ENCODE assay signal across 8 cellular contexts in genomic region chr4:8428288-8429097, GRCh38. TPM values are rescaled to one million over a fixed set of nuclear protein-coding genes. Genes with fewer than 3 reads are reported as not detected.
DNase-seq lines count a peak whose midpoint lies in the region; ATAC-seq, FAIRE-seq and TF ChIP-seq lines count a peak whose summit lies in the region.

No MANE protein-coding gene starts in this region.

- 2% methylated on average over 53 to 56 of the region's 56 CpGs for WGBS in pancreas, 2 donors
- 2 to 8% methylated on average over 22 to 55 of the region's 56 CpGs for WGBS in tibial nerve, 2 donors

- ATAC-seq in HG02610 (IDR thresholded peaks at IDR 0.05; ENCODE audit: unreplicated experiment): peak; percentile 94
- ATAC-seq in SK-N-SH treated with all-trans-retinoic acid at 6 μM for 48 hours: peak; percentile 96
- peak; percentile 97 to 99 (median 99) for ATAC-seq in pancreas

- peak; percentile 93 to 94 for TF ChIP-seq EP300 in tibial nerve (IDR thresholded peaks at IDR 0.05)

- peak overlapping the region; percentile 81 for H3K27ac Mint-ChIP-seq in activated naive CD8-positive, alpha-beta T cell

- H3K4me3 Mint-ChIP-seq in activated naive CD8-positive, alpha-beta T cell: peak overlapping the region; percentile 92

- DNase-seq in NCI-H1048 (lab: John Stamatoyannopoulos, UW): peak; percentile 63
- DNase-seq in head of caudate nucleus: peak; percentile 71 to 97 (median 91)
- peak; percentile 85 to 99 (median 97) for DNase-seq in pancreas
- peak; percentile 76 to 87 for DNase-seq in tibial nerve (ENCODE audit: low spot score in 2 of 2)

- no peaks in the 10 kb centered on the region for H3K9me3 Mint-ChIP-seq in activated naive CD8-positive, alpha-beta T cell (ENCODE audit: low read depth)

- H3K4me3 ChIP-seq in pancreas: peak overlapping the region; percentile 55 to 86 (median 78)
- peak overlapping the region; percentile 69 to 99 (median 94) for H3K4me3 ChIP-seq in tibial nerve

- peak; percentile 64 for TF ChIP-seq CTCF in GM12873 (IDR thresholded peaks at IDR 0.05; ENCODE audit: insufficient read depth, low read depth, low read length, missing control alignments)
- TF ChIP-seq CTCF in pancreas (IDR thresholded peaks at IDR 0.05): no peak
- TF ChIP-seq CTCF in tibial nerve (IDR thresholded peaks at IDR 0.05): peak in 2 of 5 experiments; percentile 12 to 57

- no peaks in the 10 kb centered on the region for H3K27me3 Mint-ChIP-seq in activated naive CD8-positive, alpha-beta T cell

- peaks cover 29% of the 10 kb centered on the region for H3K4me1 Mint-ChIP-seq in activated naive CD8-positive, alpha-beta T cell (ENCODE audit: low read depth)

- no peaks in the 10 kb centered on the region for H3K9me3 ChIP-seq in pancreas
- H3K9me3 ChIP-seq in tibial nerve: no peaks in the 10 kb centered on the region

- no peak for FAIRE-seq in pancreas (lab: Jason Lieb, UNC)

- no peaks in the 10 kb centered on the region for H3K27me3 ChIP-seq in pancreas
- no peaks in the 10 kb centered on the region for H3K27me3 ChIP-seq in tibial nerve

- TF ChIP-seq POLR2A in tibial nerve (IDR thresholded peaks at IDR 0.05): peak in 1 of 2 donors; percentile 41

- H3K36me3 Mint-ChIP-seq in activated naive CD8-positive, alpha-beta T cell: peaks cover 3% of the 10 kb centered on the region

- intact Hi-C loops in head of caudate nucleus (cut with DNase I) (no loop called here), pancreas (cut with DNase I) (no loop called here)

- no peaks in the 10 kb centered on the region for H3K36me3 ChIP-seq in pancreas
- H3K36me3 ChIP-seq in tibial nerve: peaks cover 0 to 16% (median 0%) of the 10 kb centered on the region in 3 donors

- peak overlapping the region; percentile 69 to 88 (median 78) for H3K27ac ChIP-seq in pancreas
- peak overlapping the region; percentile 34 to 88 (median 84) for H3K27ac ChIP-seq in tibial nerve

- peaks cover 0 to 21% (median 0%) of the 10 kb centered on the region in 3 donors for H3K4me1 ChIP-seq in pancreas
- peaks cover 0 to 31% (median 19%) of the 10 kb centered on the region in 4 donors for H3K4me1 ChIP-seq in tibial nerve

TF ChIP-seq in SK-N-SH treated with all-trans-retinoic acid at 6 μM for 48 hours, 23 proteins besides CTCF, POLR2A, EP300 and RAD21:
- TF ChIP-seq, protein P1, sequence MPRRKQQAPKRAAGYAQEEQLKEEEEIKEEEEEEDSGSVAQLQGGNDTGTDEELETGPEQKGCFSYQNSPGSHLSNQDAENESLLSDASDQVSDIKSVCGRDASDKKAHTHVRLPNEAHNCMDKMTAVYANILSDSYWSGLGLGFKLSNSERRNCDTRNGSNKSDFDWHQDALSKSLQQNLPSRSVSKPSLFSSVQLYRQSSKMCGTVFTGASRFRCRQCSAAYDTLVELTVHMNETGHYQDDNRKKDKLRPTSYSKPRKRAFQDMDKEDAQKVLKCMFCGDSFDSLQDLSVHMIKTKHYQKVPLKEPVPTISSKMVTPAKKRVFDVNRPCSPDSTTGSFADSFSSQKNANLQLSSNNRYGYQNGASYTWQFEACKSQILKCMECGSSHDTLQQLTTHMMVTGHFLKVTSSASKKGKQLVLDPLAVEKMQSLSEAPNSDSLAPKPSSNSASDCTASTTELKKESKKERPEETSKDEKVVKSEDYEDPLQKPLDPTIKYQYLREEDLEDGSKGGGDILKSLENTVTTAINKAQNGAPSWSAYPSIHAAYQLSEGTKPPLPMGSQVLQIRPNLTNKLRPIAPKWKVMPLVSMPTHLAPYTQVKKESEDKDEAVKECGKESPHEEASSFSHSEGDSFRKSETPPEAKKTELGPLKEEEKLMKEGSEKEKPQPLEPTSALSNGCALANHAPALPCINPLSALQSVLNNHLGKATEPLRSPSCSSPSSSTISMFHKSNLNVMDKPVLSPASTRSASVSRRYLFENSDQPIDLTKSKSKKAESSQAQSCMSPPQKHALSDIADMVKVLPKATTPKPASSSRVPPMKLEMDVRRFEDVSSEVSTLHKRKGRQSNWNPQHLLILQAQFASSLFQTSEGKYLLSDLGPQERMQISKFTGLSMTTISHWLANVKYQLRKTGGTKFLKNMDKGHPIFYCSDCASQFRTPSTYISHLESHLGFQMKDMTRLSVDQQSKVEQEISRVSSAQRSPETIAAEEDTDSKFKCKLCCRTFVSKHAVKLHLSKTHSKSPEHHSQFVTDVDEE (CRISPR knock-in tag; IDR thresholded peaks at IDR 0.05): no peak
- no peak for TF ChIP-seq CREB5 (CRISPR knock-in tag; IDR thresholded peaks at IDR 0.05; ENCODE audit: low read depth)
- TF ChIP-seq BACH2 (CRISPR knock-in tag; IDR thresholded peaks at IDR 0.05; ENCODE audit: borderline replicate concordance): no peak
- TF ChIP-seq, protein P2, sequence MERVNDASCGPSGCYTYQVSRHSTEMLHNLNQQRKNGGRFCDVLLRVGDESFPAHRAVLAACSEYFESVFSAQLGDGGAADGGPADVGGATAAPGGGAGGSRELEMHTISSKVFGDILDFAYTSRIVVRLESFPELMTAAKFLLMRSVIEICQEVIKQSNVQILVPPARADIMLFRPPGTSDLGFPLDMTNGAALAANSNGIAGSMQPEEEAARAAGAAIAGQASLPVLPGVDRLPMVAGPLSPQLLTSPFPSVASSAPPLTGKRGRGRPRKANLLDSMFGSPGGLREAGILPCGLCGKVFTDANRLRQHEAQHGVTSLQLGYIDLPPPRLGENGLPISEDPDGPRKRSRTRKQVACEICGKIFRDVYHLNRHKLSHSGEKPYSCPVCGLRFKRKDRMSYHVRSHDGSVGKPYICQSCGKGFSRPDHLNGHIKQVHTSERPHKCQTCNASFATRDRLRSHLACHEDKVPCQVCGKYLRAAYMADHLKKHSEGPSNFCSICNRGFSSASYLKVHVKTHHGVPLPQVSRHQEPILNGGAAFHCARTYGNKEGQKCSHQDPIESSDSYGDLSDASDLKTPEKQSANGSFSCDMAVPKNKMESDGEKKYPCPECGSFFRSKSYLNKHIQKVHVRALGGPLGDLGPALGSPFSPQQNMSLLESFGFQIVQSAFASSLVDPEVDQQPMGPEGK (CRISPR knock-in tag; IDR thresholded peaks at IDR 0.05; ENCODE audit: borderline replicate concordance): peak; percentile 46; the same call in 1 of the 2 replicates
- no peak for TF ChIP-seq ISL1 (CRISPR knock-in tag; IDR thresholded peaks at IDR 0.05)
- TF ChIP-seq ZFP30 (CRISPR knock-in tag; IDR thresholded peaks at IDR 0.05): no peak

RNA-seq across cellular contexts. Expression of gene ACOX3, which starts 12.0 kb away (rescaled TPM):
- total RNA-seq in pancreas: 10 to 100 TPM; 16.1 to 23.5 (median 18.3) TPM
- polyA plus RNA-seq in pancreas: 10 to 100 TPM; 20.5 to 24.8 TPM
- total RNA-seq in tibial nerve: 10 to 100 TPM; 17.3 to 36.0 (median 24.5) TPM

RNA-seq across cellular contexts. Expression of gene TRMT44, which starts 12.1 kb away (rescaled TPM):
- total RNA-seq in pancreas: 10 to 100 TPM in 2 of 6 donors, 1 to 10 TPM in 4; 6.1 to 14.0 (median 9.2) TPM
- 1 to 10 TPM; 7.0 to 8.6 TPM for polyA plus RNA-seq in pancreas
- total RNA-seq in tibial nerve: 10 to 100 TPM; 24.5 to 71.4 (median 52.9) TPM

Comparison
In these comparisons a context has a peak if more than half of its experiments do, and no peak if none do; other contexts are left out.
1. Peak in every context shown above with its lines: DNase-seq, ATAC-seq, H3K4me3 ChIP-seq and H3K27ac ChIP-seq.